In the genomic region with DNA sequence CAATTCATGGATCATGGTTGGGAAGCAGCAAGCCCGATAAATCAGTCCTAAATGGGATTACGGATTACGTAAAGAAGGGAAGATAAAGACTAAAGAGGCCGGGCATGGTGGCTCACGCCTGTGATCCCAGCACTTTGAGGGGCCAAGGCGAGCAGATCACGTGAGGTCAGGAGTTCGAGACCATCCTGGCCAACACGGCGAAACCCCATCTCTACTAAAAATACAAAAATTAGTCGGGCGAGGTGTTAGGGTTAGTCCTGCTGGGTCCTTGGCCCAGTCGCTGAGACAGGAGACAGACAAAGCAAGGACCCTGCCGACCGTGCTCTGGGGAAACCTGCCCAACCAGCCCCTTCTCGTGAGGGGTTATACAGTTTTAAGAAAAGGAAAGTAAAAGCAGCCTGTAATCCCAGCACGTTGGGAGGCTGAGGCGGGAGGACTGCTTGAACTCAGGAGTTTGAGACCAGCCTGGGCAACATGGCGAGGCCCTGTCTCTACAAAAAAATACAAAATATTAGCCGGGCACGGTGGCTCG, we compare ENCODE assay signal across 17 cellular contexts. TPM values are rescaled to one million over a fixed set of nuclear protein-coding genes. Genes with fewer than 3 reads are reported as not detected.
DNase-seq lines count a peak whose midpoint lies in the region; ATAC-seq and TF ChIP-seq lines count a peak whose summit lies in the region.
"Had no signal": no experiment of that assay in that cellular context is flagged by ENCODE, and none has a peak within 500 bp of the region (broad histone marks: within the 10 kb centered on the region; RNA-seq: fewer than 3 reads in every experiment).

No MANE protein-coding gene starts in this region.

- H3K4me1 ChIP-seq in spleen = no peaks in the 10 kb centered on the region

- no peaks in the 10 kb centered on the region for H3K36me3 Mint-ChIP-seq in CD14-positive monocyte
- H3K36me3 Mint-ChIP-seq in mesothelial cell of epicardium = no peaks in the 10 kb centered on the region

- H3K4me3 Mint-ChIP-seq in CD14-positive monocyte (no peak overlapping the region), mesothelial cell of epicardium (no peak overlapping the region)

- H3K27me3 ChIP-seq in WERI-Rb-1 (ENCODE audit: insufficient read depth, low read depth, severe bottlenecking) (no peaks in the 10 kb centered on the region), spleen (replicated peaks in 1 of 7) (no peaks in the 10 kb centered on the region)

- no peak overlapping the region for H3K4me3 ChIP-seq in WERI-Rb-1 (ENCODE audit: low read depth, low read length)
- H3K4me3 ChIP-seq in spleen = no peak overlapping the region
- H3K4me3 ChIP-seq: K562 had no signal

- POLR2A ChIA-PET in GM10248 (lab: Yijun Ruan, JAX) = interaction anchor here (0.6 kb wide), 1 partner anchor 160 kb away, joined by 6 read pairs; no protein-coding TSS in a partner anchor

- peak overlapping the region in 1 of 7 donors; percentile 41 for H3K27ac Mint-ChIP-seq in CD14-positive monocyte
- H3K27ac Mint-ChIP-seq in mesothelial cell of epicardium = peak overlapping the region; percentile 84

- peaks cover 2 to 7% (median 5%) of the 10 kb centered on the region in 3 donors for H3K27me3 Mint-ChIP-seq in CD14-positive monocyte (ENCODE audit: low read depth in 3 of 3)
- no peaks in the 10 kb centered on the region for H3K27me3 Mint-ChIP-seq in mesothelial cell of epicardium (ENCODE audit: low read depth)

- WGBS in spleen, 5 donors = 83 to 93% (median 90%) methylated on average over 22 of the region's 22 CpGs

- intact Hi-C loops in CD14-positive monocyte (cut with micrococcal nuclease) = no loop called here
- intact Hi-C loops in spleen (cut with DNase I; ENCODE audit: low total_unique reads) = no loop called here

- ATAC-seq in HG03159 (IDR thresholded peaks at IDR 0.05; ENCODE audit: unreplicated experiment) (no peak), HG03097 (IDR thresholded peaks at IDR 0.05; ENCODE audit: low FRiP score, unreplicated experiment) (no peak)
- ATAC-seq: K562 had no signal

- DNase-seq in CD14-positive monocyte (ENCODE audit: low spot score) (peak; percentile 1), WERI-Rb-1 (peak; percentile 37), mesothelial cell of epicardium (ENCODE audit: low spot score in 2 of 2, unreplicated experiment in 2 of 2) (peak in 1 of 2 experiments; percentile 2), spleen (peak; percentile 47), GM10248 (ENCODE audit: extremely low spot score) (no peak)
- DNase-seq: GDM1, NCI-H1092 treated with DMSO at 0.1 percent for 48 hours, NCI-H2081, NCI-H446 treated with DMSO at 0.1 percent for 48 hours, NCI-H69, OCI-M1, SHP77 treated with DMSO at 0.1 percent for 48 hours, SK-N-SH had no signal

- no peaks in the 10 kb centered on the region for H3K36me3 ChIP-seq in WERI-Rb-1
- peaks cover 0 to 5% (median 0%) of the 10 kb centered on the region in 6 donors for H3K36me3 ChIP-seq in spleen

- TF ChIP-seq POLR2A in spleen (IDR thresholded peaks at IDR 0.05) = no peak

- CTCF ChIA-PET in GM10248 (lab: Yijun Ruan, JAX) = interaction anchor here (1.7 kb wide), 1 partner anchor 159 kb away, joined by 3 read pairs; no protein-coding TSS in a partner anchor

- H3K4me1 Mint-ChIP-seq in CD14-positive monocyte (no peaks in the 10 kb centered on the region), mesothelial cell of epicardium (peaks cover 30% of the 10 kb centered on the region)

- H3K9me3 ChIP-seq in WERI-Rb-1 (ENCODE audit: severe bottlenecking) = no peaks in the 10 kb centered on the region
- H3K9me3 ChIP-seq in spleen = no peaks in the 10 kb centered on the region
- H3K9me3 ChIP-seq: SK-N-SH had no signal

- H3K9me3 Mint-ChIP-seq in CD14-positive monocyte (peaks cover 0 to 2% (median 0%) of the 10 kb centered on the region in 7 donors), mesothelial cell of epicardium (no peaks in the 10 kb centered on the region)

- TF ChIP-seq CTCF in CD14-positive monocyte (IDR thresholded peaks at IDR 0.05) (no peak), WERI-Rb-1 (IDR thresholded peaks at IDR 0.05; ENCODE audit: low read depth, low read length) (no peak), mesothelial cell of epicardium (IDR thresholded peaks at IDR 0.05; ENCODE audit: unreplicated experiment) (no peak), spleen (IDR thresholded peaks at IDR 0.05 in 8 of 11, conservative IDR thresholded peaks at IDR 0.05 in 3 of 11) (no peak), GM10248 (IDR thresholded peaks at IDR 0.05; ENCODE audit: control extremely low read depth, extremely low read depth, low read depth, missing control alignments) (no peak)

- no peak overlapping the region for H3K27ac ChIP-seq in WERI-Rb-1
- H3K27ac ChIP-seq in spleen = no peak overlapping the region
- H3K27ac ChIP-seq: C4-2B had no signal

RNA-seq across cellular contexts. Expression of gene MORN1, which starts 37.4 kb away (rescaled TPM):
- polyA plus RNA-seq in CD14-positive monocyte = 1 to 10 TPM; 1.5 to 1.7 TPM
- 21.6 to 25.0 TPM (median 24.3 TPM) in 3 replicates for total RNA-seq in mesothelial cell of epicardium
- 10 to 100 TPM in 2 of 7 donors, 1 to 10 TPM in 5; 5.9 to 13.5 (median 8.4) TPM for total RNA-seq in spleen
- polyA plus RNA-seq in spleen = 1 to 10 TPM; 1.9 to 5.8 (median 2.2) TPM

RNA-seq across cellular contexts. Expression of gene RER1, which starts 37.7 kb away (rescaled TPM):
- polyA plus RNA-seq in CD14-positive monocyte = 100 to 1,000 TPM; 193 to 235 TPM
- 94.5 to 103 TPM (median 95.1 TPM) in 3 replicates for total RNA-seq in mesothelial cell of epicardium
- total RNA-seq in spleen = 100 to 1,000 TPM in 3 of 7 donors, 10 to 100 TPM in 4; 70.1 to 131 (median 91.8) TPM
- polyA plus RNA-seq in spleen = 10 to 100 TPM; 51.1 to 77.0 (median 68.7) TPM

RNA-seq across cellular contexts. Expression of gene PEX10, which starts 58.4 kb away (rescaled TPM):
- polyA plus RNA-seq in CD14-positive monocyte = 10 to 100 TPM in 1 of 2 donors, 1 to 10 TPM in 1; 8.2 to 10.5 TPM
- 25.8 to 26.6 TPM (median 25.9 TPM) in 3 replicates for total RNA-seq in mesothelial cell of epicardium
- total RNA-seq in spleen = 10 to 100 TPM; 10.2 to 18.9 (median 16.3) TPM
- polyA plus RNA-seq in spleen = 10 to 100 TPM; 12.5 to 19.1 (median 13.0) TPM
